ENCODE assay signal across 1 cellular context in the genomic region with DNA sequence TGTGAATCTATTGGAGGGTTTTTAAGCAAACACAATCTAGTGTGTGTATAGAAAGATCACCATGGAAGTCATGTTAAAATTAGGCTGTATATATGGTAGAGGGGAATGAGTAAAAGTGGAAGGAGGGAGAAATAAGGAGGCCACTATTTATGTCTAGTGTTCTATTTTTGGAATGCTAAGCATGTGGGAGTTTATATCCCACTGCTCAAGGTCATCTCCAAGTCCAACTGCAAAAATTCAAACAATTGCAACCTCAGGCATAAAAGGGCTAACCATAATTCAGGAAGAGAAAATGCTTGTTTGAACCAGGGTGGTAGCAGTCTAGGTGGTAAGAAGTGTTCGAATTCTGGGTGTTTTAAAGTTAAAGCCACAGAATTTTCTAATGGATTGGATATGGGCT.
TF ChIP-seq lines count a peak whose summit lies in the region.

No MANE protein-coding gene starts in this region.

TF ChIP-seq in HepG2, 621 proteins besides CTCF, POLR2A, EP300 and RAD21 (continued from another document):
- TF ChIP-seq, protein P1, sequence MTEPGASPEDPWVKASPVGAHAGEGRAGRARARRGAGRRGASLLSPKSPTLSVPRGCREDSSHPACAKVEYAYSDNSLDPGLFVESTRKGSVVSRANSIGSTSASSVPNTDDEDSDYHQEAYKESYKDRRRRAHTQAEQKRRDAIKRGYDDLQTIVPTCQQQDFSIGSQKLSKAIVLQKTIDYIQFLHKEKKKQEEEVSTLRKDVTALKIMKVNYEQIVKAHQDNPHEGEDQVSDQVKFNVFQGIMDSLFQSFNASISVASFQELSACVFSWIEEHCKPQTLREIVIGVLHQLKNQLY (CRISPR knock-in tag; IDR thresholded peaks at IDR 0.05) = no peak
- TF ChIP-seq RARA (CRISPR knock-in tag; IDR thresholded peaks at IDR 0.05) = peak; percentile 56; the same call in 1 of the 2 replicates
- TF ChIP-seq, protein P2, sequence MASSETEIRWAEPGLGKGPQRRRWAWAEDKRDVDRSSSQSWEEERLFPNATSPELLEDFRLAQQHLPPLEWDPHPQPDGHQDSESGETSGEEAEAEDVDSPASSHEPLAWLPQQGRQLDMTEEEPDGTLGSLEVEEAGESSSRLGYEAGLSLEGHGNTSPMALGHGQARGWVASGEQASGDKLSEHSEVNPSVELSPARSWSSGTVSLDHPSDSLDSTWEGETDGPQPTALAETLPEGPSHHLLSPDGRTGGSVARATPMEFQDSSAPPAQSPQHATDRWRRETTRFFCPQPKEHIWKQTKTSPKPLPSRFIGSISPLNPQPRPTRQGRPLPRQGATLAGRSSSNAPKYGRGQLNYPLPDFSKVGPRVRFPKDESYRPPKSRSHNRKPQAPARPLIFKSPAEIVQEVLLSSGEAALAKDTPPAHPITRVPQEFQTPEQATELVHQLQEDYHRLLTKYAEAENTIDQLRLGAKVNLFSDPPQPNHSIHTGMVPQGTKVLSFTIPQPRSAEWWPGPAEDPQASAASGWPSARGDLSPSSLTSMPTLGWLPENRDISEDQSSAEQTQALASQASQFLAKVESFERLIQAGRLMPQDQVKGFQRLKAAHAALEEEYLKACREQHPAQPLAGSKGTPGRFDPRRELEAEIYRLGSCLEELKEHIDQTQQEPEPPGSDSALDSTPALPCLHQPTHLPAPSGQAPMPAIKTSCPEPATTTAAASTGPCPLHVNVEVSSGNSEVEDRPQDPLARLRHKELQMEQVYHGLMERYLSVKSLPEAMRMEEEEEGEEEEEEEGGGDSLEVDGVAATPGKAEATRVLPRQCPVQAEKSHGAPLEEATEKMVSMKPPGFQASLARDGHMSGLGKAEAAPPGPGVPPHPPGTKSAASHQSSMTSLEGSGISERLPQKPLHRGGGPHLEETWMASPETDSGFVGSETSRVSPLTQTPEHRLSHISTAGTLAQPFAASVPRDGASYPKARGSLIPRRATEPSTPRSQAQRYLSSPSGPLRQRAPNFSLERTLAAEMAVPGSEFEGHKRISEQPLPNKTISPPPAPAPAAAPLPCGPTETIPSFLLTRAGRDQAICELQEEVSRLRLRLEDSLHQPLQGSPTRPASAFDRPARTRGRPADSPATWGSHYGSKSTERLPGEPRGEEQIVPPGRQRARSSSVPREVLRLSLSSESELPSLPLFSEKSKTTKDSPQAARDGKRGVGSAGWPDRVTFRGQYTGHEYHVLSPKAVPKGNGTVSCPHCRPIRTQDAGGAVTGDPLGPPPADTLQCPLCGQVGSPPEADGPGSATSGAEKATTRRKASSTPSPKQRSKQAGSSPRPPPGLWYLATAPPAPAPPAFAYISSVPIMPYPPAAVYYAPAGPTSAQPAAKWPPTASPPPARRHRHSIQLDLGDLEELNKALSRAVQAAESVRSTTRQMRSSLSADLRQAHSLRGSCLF (CRISPR knock-in tag; IDR thresholded peaks at IDR 0.05; ENCODE audit: borderline replicate concordance) = no peak
- TF ChIP-seq SALL1 (CRISPR knock-in tag; IDR thresholded peaks at IDR 0.05) = no peak
- TF ChIP-seq, protein P3, sequence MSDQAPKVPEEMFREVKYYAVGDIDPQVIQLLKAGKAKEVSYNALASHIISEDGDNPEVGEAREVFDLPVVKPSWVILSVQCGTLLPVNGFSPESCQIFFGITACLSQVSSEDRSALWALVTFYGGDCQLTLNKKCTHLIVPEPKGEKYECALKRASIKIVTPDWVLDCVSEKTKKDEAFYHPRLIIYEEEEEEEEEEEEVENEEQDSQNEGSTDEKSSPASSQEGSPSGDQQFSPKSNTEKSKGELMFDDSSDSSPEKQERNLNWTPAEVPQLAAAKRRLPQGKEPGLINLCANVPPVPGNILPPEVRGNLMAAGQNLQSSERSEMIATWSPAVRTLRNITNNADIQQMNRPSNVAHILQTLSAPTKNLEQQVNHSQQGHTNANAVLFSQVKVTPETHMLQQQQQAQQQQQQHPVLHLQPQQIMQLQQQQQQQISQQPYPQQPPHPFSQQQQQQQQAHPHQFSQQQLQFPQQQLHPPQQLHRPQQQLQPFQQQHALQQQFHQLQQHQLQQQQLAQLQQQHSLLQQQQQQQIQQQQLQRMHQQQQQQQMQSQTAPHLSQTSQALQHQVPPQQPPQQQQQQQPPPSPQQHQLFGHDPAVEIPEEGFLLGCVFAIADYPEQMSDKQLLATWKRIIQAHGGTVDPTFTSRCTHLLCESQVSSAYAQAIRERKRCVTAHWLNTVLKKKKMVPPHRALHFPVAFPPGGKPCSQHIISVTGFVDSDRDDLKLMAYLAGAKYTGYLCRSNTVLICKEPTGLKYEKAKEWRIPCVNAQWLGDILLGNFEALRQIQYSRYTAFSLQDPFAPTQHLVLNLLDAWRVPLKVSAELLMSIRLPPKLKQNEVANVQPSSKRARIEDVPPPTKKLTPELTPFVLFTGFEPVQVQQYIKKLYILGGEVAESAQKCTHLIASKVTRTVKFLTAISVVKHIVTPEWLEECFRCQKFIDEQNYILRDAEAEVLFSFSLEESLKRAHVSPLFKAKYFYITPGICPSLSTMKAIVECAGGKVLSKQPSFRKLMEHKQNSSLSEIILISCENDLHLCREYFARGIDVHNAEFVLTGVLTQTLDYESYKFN (CRISPR knock-in tag; conservative IDR thresholded peaks at IDR 0.05) = peak; percentile 23; the same call in 1 of the 2 replicates
- 0 out of 4 replicates have a peak, but pooled peaks of 1 of the 2 experiments have one; percentile 4 for TF ChIP-seq MAFK (conservative IDR thresholded peaks at IDR 0.05 in 1 of 2, IDR thresholded peaks at IDR 0.05 in 1 of 2; ENCODE audit: low read length in 2 of 2)
- TF ChIP-seq MEF2D (CRISPR knock-in tag; IDR thresholded peaks at IDR 0.05) = peak; percentile 89
- TF ChIP-seq ZNF124 (CRISPR knock-in tag; IDR thresholded peaks at IDR 0.05) = no peak
- no peak for TF ChIP-seq ZNF296 (CRISPR knock-in tag; conservative IDR thresholded peaks at IDR 0.05)
- TF ChIP-seq ZNF724P (CRISPR knock-in tag; IDR thresholded peaks at IDR 0.05; ENCODE audit: borderline replicate concordance) = no peak
- no peak for TF ChIP-seq ZNF720 (CRISPR knock-in tag; IDR thresholded peaks at IDR 0.05)
- TF ChIP-seq, protein P4, sequence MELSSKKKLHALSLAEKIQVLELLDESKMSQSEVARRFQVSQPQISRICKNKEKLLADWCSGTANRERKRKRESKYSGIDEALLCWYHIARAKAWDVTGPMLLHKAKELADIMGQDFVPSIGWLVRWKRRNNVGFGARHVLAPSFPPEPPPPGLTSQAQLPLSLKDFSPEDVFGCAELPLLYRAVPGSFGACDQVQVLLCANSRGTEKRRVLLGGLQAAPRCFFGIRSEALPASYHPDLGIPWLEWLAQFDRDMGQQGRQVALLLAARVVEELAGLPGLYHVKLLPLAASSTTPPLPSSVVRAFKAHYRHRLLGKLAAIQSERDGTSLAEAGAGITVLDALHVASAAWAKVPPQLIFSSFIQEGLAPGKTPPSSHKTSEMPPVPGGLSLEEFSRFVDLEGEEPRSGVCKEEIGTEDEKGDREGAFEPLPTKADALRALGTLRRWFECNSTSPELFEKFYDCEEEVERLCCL (CRISPR knock-in tag; IDR thresholded peaks at IDR 0.05; ENCODE audit: borderline replicate concordance) = no peak
- TF ChIP-seq, protein P5, sequence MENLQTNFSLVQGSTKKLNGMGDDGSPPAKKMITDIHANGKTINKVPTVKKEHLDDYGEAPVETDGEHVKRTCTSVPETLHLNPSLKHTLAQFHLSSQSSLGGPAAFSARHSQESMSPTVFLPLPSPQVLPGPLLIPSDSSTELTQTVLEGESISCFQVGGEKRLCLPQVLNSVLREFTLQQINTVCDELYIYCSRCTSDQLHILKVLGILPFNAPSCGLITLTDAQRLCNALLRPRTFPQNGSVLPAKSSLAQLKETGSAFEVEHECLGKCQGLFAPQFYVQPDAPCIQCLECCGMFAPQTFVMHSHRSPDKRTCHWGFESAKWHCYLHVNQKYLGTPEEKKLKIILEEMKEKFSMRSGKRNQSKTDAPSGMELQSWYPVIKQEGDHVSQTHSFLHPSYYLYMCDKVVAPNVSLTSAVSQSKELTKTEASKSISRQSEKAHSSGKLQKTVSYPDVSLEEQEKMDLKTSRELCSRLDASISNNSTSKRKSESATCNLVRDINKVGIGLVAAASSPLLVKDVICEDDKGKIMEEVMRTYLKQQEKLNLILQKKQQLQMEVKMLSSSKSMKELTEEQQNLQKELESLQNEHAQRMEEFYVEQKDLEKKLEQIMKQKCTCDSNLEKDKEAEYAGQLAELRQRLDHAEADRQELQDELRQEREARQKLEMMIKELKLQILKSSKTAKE (CRISPR knock-in tag; IDR thresholded peaks at IDR 0.05; ENCODE audit: borderline replicate concordance) = no peak
- TF ChIP-seq KDM1A (CRISPR knock-in tag; IDR thresholded peaks at IDR 0.05) = no peak
- no peak for TF ChIP-seq ZNF256 (CRISPR knock-in tag; conservative IDR thresholded peaks at IDR 0.05)
- TF ChIP-seq, protein P6, sequence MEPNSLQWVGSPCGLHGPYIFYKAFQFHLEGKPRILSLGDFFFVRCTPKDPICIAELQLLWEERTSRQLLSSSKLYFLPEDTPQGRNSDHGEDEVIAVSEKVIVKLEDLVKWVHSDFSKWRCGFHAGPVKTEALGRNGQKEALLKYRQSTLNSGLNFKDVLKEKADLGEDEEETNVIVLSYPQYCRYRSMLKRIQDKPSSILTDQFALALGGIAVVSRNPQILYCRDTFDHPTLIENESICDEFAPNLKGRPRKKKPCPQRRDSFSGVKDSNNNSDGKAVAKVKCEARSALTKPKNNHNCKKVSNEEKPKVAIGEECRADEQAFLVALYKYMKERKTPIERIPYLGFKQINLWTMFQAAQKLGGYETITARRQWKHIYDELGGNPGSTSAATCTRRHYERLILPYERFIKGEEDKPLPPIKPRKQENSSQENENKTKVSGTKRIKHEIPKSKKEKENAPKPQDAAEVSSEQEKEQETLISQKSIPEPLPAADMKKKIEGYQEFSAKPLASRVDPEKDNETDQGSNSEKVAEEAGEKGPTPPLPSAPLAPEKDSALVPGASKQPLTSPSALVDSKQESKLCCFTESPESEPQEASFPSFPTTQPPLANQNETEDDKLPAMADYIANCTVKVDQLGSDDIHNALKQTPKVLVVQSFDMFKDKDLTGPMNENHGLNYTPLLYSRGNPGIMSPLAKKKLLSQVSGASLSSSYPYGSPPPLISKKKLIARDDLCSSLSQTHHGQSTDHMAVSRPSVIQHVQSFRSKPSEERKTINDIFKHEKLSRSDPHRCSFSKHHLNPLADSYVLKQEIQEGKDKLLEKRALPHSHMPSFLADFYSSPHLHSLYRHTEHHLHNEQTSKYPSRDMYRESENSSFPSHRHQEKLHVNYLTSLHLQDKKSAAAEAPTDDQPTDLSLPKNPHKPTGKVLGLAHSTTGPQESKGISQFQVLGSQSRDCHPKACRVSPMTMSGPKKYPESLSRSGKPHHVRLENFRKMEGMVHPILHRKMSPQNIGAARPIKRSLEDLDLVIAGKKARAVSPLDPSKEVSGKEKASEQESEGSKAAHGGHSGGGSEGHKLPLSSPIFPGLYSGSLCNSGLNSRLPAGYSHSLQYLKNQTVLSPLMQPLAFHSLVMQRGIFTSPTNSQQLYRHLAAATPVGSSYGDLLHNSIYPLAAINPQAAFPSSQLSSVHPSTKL (CRISPR knock-in tag; IDR thresholded peaks at IDR 0.05) = peak; percentile 69
- no peak for TF ChIP-seq KLF12 (CRISPR knock-in tag; IDR thresholded peaks at IDR 0.05; ENCODE audit: borderline replicate concordance)
- TF ChIP-seq, protein P7, sequence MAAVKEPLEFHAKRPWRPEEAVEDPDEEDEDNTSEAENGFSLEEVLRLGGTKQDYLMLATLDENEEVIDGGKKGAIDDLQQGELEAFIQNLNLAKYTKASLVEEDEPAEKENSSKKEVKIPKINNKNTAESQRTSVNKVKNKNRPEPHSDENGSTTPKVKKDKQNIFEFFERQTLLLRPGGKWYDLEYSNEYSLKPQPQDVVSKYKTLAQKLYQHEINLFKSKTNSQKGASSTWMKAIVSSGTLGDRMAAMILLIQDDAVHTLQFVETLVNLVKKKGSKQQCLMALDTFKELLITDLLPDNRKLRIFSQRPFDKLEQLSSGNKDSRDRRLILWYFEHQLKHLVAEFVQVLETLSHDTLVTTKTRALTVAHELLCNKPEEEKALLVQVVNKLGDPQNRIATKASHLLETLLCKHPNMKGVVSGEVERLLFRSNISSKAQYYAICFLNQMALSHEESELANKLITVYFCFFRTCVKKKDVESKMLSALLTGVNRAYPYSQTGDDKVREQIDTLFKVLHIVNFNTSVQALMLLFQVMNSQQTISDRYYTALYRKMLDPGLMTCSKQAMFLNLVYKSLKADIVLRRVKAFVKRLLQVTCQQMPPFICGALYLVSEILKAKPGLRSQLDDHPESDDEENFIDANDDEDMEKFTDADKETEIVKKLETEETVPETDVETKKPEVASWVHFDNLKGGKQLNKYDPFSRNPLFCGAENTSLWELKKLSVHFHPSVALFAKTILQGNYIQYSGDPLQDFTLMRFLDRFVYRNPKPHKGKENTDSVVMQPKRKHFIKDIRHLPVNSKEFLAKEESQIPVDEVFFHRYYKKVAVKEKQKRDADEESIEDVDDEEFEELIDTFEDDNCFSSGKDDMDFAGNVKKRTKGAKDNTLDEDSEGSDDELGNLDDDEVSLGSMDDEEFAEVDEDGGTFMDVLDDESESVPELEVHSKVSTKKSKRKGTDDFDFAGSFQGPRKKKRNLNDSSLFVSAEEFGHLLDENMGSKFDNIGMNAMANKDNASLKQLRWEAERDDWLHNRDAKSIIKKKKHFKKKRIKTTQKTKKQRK (IDR thresholded peaks at IDR 0.05; ENCODE audit: low read length) = no peak
- TF ChIP-seq ZNF672 (CRISPR knock-in tag; IDR thresholded peaks at IDR 0.05) = no peak
- peak; percentile 48 for TF ChIP-seq TEAD3 (CRISPR knock-in tag; optimal IDR thresholded peaks at IDR 0.05; ENCODE audit: borderline replicate concordance)
- no peak for TF ChIP-seq ATF7 (IDR thresholded peaks at IDR 0.05)
- TF ChIP-seq ATF7 (CRISPR knock-in tag; IDR thresholded peaks at IDR 0.05) = no peak
- no peak for TF ChIP-seq SMYD3 (CRISPR knock-in tag; IDR thresholded peaks at IDR 0.05)
- TF ChIP-seq RXRB (CRISPR knock-in tag; IDR thresholded peaks at IDR 0.05; ENCODE audit: borderline replicate concordance) = 0 out of 2 replicates have a peak, but pooled peaks have one; percentile 30
- TF ChIP-seq SOX5 (CRISPR knock-in tag; IDR thresholded peaks at IDR 0.05; ENCODE audit: borderline replicate concordance) = peak; percentile 25; the same call in 1 of the 2 replicates
